ENCODE assay signal across 1 cellular context in genomic region chr3:48397767-48398681, GRCh38.
TF ChIP-seq lines count a peak whose summit lies in the region.

No MANE protein-coding gene starts in this region.

TF ChIP-seq in neural cell, 6 proteins besides CTCF, POLR2A, EP300 and RAD21:
- peak; percentile 13 for TF ChIP-seq POLR2AphosphoS5 (IDR thresholded peaks at IDR 0.05)
- no peak for TF ChIP-seq SMC3 (conservative IDR thresholded peaks at IDR 0.05; ENCODE audit: poor library complexity)
- no peak for TF ChIP-seq TAF1 (IDR thresholded peaks at IDR 0.05; ENCODE audit: low read depth)
TF ChIP-seq in neural cell: peak in this region for 1.
